In the genomic region with DNA sequence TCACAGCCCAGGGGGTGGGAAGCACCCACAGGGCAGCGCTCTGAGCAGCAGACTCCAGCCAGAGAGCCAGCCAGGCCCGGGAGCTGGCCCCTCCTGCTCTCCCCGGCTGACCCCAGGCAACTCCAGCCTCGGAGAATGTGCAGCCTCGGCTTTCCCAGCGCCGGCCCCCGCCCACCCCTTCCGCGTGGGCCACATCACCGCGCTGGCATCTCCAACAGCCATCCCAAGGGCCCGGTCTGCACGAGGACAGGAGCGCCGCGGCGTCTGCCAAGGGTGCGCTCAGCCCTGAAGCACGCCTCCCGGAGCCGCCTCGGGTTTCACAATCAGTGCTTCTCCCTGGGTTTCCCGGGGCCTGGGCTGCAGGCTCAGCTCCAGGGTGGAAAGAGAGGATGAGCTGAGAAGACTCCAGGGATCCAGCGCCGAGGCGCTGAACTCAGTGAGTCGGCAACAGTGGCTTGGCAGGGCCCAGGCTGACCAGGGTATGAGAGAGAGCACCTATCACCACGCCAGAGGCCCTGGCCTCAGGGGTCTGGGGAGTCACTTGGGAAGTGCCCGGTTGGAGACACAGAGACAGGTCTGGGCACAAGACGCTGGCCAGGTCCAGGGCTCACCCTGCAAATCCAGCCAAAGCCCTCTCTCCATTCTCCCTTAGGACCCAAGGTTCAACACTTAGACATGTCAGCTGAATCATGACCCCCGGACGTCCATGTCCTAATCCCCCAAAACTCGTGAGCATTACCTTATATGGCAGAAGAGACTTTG, we compare ENCODE assay signal across 9 cellular contexts.
DNase-seq lines count a peak whose midpoint lies in the region; ATAC-seq and TF ChIP-seq lines count a peak whose summit lies in the region.
"Had no signal": no experiment of that assay in that cellular context is flagged by ENCODE, and none has a peak within 500 bp of the region (broad histone marks: within the 10 kb centered on the region; RNA-seq: fewer than 3 reads in every experiment).

No MANE protein-coding gene starts in this region.

- intact Hi-C loops in sciatic nerve (cut with DNase I) = no loop called here

- ATAC-seq in sciatic nerve (peak; percentile 95), GM18517 (IDR thresholded peaks at IDR 0.05; ENCODE audit: unreplicated experiment) (no peak), GM18505 (IDR thresholded peaks at IDR 0.05; ENCODE audit: unreplicated experiment) (no peak)

- no peak for TF ChIP-seq POLR2A in GM18505 (IDR thresholded peaks at IDR 0.05; ENCODE audit: borderline replicate concordance, extremely low read depth, insufficient read depth, insufficient read length)

- DNase-seq in GM03348 (ENCODE audit: low spot score) (peak; percentile 98), amniotic epithelial cell (ENCODE audit: low read depth) (peak; percentile 99), hepatic stellate cell (ENCODE audit: low spot score) (peak; percentile 99), sciatic nerve (ENCODE audit: low spot score) (peak; percentile 93), GM19240 (ENCODE audit: insufficient read length, low spot score) (no peak), KG1 (lab: John Stamatoyannopoulos, UW) (no peak)
- DNase-seq: NCI-H2081 treated with DMSO at 0.1 percent for 48 hours had no signal

Comparison
In these comparisons a context has a peak if more than half of its experiments do, and no peak if none do; other contexts are left out.
1. DNase-seq: peak in GM03348 (single experiment), amniotic epithelial cell (single experiment), hepatic stellate cell (single experiment) and sciatic nerve (single experiment); none in GM19240 (single experiment) and KG1 (single experiment).